1 cellular context compared by ENCODE assay signal in the genomic region with DNA sequence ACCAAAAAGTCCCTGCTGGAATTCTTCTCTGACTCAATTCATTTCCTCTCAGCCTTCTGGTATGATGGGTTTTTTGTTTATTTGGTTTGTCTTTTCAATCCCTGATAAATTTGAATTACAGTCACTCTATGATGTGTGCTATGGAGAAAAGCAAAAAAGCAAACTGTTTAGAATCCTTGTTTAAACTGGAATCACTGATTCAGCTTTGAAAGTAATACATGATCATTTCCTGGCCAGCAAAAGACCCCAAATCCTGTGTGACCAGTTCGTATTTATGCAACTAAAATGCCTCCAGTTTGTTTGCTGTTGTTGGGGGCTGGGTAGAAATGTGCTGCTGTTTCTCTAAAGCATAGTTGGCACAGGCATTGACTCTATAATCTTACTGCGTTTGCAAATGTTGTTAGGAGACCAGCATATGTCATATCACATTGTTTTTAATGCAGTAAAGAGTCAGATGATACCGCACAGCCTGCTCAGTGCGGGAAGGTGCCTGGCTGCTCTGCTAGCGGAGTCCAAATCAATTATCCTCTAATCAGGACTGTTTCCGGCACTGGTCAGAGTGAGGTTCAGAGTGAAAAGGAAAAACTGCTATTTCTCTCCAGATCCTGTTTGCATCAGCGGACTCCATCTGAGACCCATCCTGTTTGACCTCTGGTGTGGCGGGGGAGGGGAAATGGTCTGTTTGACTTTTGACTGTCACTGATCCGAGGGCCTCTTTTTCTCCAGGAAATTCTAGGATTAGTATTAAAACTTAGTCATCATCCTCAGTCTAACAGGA.
TF ChIP-seq lines count a peak whose summit lies in the region.

No MANE protein-coding gene starts in this region.

TF ChIP-seq in SK-N-SH, 30 proteins besides CTCF, POLR2A, EP300 and RAD21 (continued from another document):
- TF ChIP-seq, protein P1, sequence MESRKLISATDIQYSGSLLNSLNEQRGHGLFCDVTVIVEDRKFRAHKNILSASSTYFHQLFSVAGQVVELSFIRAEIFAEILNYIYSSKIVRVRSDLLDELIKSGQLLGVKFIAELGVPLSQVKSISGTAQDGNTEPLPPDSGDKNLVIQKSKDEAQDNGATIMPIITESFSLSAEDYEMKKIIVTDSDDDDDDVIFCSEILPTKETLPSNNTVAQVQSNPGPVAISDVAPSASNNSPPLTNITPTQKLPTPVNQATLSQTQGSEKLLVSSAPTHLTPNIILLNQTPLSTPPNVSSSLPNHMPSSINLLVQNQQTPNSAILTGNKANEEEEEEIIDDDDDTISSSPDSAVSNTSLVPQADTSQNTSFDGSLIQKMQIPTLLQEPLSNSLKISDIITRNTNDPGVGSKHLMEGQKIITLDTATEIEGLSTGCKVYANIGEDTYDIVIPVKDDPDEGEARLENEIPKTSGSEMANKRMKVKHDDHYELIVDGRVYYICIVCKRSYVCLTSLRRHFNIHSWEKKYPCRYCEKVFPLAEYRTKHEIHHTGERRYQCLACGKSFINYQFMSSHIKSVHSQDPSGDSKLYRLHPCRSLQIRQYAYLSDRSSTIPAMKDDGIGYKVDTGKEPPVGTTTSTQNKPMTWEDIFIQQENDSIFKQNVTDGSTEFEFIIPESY (IDR thresholded peaks at IDR 0.05; ENCODE audit: borderline replicate concordance, low read depth) = 0 out of 2 replicates have a peak, but pooled peaks have one; percentile 19
- TF ChIP-seq, protein P2, sequence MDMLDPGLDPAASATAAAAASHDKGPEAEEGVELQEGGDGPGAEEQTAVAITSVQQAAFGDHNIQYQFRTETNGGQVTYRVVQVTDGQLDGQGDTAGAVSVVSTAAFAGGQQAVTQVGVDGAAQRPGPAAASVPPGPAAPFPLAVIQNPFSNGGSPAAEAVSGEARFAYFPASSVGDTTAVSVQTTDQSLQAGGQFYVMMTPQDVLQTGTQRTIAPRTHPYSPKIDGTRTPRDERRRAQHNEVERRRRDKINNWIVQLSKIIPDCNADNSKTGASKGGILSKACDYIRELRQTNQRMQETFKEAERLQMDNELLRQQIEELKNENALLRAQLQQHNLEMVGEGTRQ (IDR thresholded peaks at IDR 0.05; ENCODE audit: borderline replicate concordance, low read depth, low read length) = no peak
- TF ChIP-seq, protein P3, sequence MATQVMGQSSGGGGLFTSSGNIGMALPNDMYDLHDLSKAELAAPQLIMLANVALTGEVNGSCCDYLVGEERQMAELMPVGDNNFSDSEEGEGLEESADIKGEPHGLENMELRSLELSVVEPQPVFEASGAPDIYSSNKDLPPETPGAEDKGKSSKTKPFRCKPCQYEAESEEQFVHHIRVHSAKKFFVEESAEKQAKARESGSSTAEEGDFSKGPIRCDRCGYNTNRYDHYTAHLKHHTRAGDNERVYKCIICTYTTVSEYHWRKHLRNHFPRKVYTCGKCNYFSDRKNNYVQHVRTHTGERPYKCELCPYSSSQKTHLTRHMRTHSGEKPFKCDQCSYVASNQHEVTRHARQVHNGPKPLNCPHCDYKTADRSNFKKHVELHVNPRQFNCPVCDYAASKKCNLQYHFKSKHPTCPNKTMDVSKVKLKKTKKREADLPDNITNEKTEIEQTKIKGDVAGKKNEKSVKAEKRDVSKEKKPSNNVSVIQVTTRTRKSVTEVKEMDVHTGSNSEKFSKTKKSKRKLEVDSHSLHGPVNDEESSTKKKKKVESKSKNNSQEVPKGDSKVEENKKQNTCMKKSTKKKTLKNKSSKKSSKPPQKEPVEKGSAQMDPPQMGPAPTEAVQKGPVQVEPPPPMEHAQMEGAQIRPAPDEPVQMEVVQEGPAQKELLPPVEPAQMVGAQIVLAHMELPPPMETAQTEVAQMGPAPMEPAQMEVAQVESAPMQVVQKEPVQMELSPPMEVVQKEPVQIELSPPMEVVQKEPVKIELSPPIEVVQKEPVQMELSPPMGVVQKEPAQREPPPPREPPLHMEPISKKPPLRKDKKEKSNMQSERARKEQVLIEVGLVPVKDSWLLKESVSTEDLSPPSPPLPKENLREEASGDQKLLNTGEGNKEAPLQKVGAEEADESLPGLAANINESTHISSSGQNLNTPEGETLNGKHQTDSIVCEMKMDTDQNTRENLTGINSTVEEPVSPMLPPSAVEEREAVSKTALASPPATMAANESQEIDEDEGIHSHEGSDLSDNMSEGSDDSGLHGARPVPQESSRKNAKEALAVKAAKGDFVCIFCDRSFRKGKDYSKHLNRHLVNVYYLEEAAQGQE (IDR thresholded peaks at IDR 0.05; ENCODE audit: low read depth, low read length) = no peak
- TF ChIP-seq NRF1 (IDR thresholded peaks at IDR 0.05; ENCODE audit: low read depth, low read length) (no peak), GATA2 (CRISPR knock-in tag; IDR thresholded peaks at IDR 0.05) (peak; percentile 92), FOXJ3 (CRISPR knock-in tag; IDR thresholded peaks at IDR 0.05) (peak; percentile 98), JUND (IDR thresholded peaks at IDR 0.05) (peak; percentile 27; the same call in 1 of the 2 replicates), TCF12 (IDR thresholded peaks at IDR 0.05) (peak; percentile 82), GABPA (IDR thresholded peaks at IDR 0.05; ENCODE audit: low read depth) (no peak)
- TF ChIP-seq, protein P4, sequence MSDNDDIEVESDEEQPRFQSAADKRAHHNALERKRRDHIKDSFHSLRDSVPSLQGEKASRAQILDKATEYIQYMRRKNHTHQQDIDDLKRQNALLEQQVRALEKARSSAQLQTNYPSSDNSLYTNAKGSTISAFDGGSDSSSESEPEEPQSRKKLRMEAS (IDR thresholded peaks at IDR 0.05; ENCODE audit: low read depth) = peak; percentile 9; the same call in 1 of the 2 replicates
- TF ChIP-seq, protein P5, sequence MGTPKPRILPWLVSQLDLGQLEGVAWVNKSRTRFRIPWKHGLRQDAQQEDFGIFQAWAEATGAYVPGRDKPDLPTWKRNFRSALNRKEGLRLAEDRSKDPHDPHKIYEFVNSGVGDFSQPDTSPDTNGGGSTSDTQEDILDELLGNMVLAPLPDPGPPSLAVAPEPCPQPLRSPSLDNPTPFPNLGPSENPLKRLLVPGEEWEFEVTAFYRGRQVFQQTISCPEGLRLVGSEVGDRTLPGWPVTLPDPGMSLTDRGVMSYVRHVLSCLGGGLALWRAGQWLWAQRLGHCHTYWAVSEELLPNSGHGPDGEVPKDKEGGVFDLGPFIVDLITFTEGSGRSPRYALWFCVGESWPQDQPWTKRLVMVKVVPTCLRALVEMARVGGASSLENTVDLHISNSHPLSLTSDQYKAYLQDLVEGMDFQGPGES (IDR thresholded peaks at IDR 0.05; ENCODE audit: low read depth, low read length) = no peak
